In genomic region chr5:135584918-135585317, GRCh38 we compare ENCODE assay signal across 19 cellular contexts. TPM values are rescaled to one million over a fixed set of nuclear protein-coding genes. Genes with fewer than 3 reads are reported as not detected.
DNase-seq lines count a peak whose midpoint lies in the region; ATAC-seq and TF ChIP-seq lines count a peak whose summit lies in the region.
"Had no signal": no experiment of that assay in that cellular context is flagged by ENCODE, and none has a peak within 500 bp of the region (broad histone marks: within the 10 kb centered on the region; RNA-seq: fewer than 3 reads in every experiment).

No MANE protein-coding gene starts in this region.

- H3K4me1 Mint-ChIP-seq in stimulated activated effector memory CD8-positive, alpha-beta T cell treated with anti-CD3 and anti-CD28 coated beads, Interleukin-12 subunit alpha, Interleukin-12 subunit beta, amount 100 ng/mL, for 72 hours = no peaks in the 10 kb centered on the region
- H3K4me1 Mint-ChIP-seq: B cell had no signal

- no peak overlapping the region for H3K4me2 ChIP-seq in osteoblast (ENCODE audit: insufficient read depth, low read length)
- H3K4me2 ChIP-seq: A549; BLaER1 treated with 17β-estradiol and CSF1 and Interleukin-3, amounts not matched to agents 10 nM and 100 nM had no signal

- no peaks in the 10 kb centered on the region for H3K79me2 ChIP-seq in osteoblast (ENCODE audit: insufficient read depth, low read length)

- TF ChIP-seq CTCF in right atrium auricular region (IDR thresholded peaks at IDR 0.05) (no peak), osteoblast (IDR thresholded peaks at IDR 0.05; ENCODE audit: extremely low read depth, low read depth, low read length) (no peak)

- no peak overlapping the region for H3K4me3 Mint-ChIP-seq in stimulated activated effector memory CD8-positive, alpha-beta T cell treated with anti-CD3 and anti-CD28 coated beads, Interleukin-12 subunit alpha, Interleukin-12 subunit beta, amount 100 ng/mL, for 72 hours
- H3K4me3 Mint-ChIP-seq: B cell; CD4-positive, alpha-beta T cell; CD8-positive, alpha-beta T cell had no signal

- DNase-seq in cardiac septum (ENCODE audit: low spot score) (peak; percentile 46), right atrium auricular region (ENCODE audit: low spot score) (no peak), osteoblast (ENCODE audit: insufficient read length, low spot score, missing footprints) (peak; percentile 10), NCI-H345 (lab: John Stamatoyannopoulos, UW) (no peak)
- DNase-seq in stimulated activated effector memory CD8-positive, alpha-beta T cell treated with anti-CD3 and anti-CD28 coated beads, Interleukin-12 subunit alpha, Interleukin-12 subunit beta, amount 100 ng/mL, for 72 hours (ENCODE audit: low spot score in 2 of 2) = no peak
- DNase-seq: AML-193; Caco-2; Calu3; CD4-positive, alpha-beta T cell; CD8-positive, alpha-beta T cell; DMS79 treated with DMSO at 0.1 percent for 48 hours; GF-D8 had no signal

- no peaks in the 10 kb centered on the region for H4K20me1 ChIP-seq in osteoblast (ENCODE audit: insufficient read depth, low read length)
- H4K20me1 ChIP-seq: BLaER1 treated with 17β-estradiol and CSF1 and Interleukin-3, amounts not matched to agents 10 nM and 100 nM had no signal

- H3K36me3 Mint-ChIP-seq in stimulated activated effector memory CD8-positive, alpha-beta T cell treated with anti-CD3 and anti-CD28 coated beads, Interleukin-12 subunit alpha, Interleukin-12 subunit beta, amount 100 ng/mL, for 72 hours = no peaks in the 10 kb centered on the region
- H3K36me3 Mint-ChIP-seq: CD8-positive, alpha-beta T cell had no signal

- H3K9me3 Mint-ChIP-seq in stimulated activated effector memory CD8-positive, alpha-beta T cell treated with anti-CD3 and anti-CD28 coated beads, Interleukin-12 subunit alpha, Interleukin-12 subunit beta, amount 100 ng/mL, for 72 hours = no peaks in the 10 kb centered on the region
- H3K9me3 Mint-ChIP-seq: CD4-positive, alpha-beta T cell; CD8-positive, alpha-beta T cell had no signal

- no peak overlapping the region for H2AFZ ChIP-seq in osteoblast (ENCODE audit: low read length)

- H3K36me3 ChIP-seq in right atrium auricular region = no peaks in the 10 kb centered on the region
- no peaks in the 10 kb centered on the region for H3K36me3 ChIP-seq in osteoblast (ENCODE audit: insufficient read depth, low read length)
- H3K36me3 ChIP-seq: BLaER1 treated with 17β-estradiol and CSF1 and Interleukin-3, amounts not matched to agents 10 nM and 100 nM had no signal

- intact Hi-C loops in cardiac septum (cut with DNase I) = no loop called here

- H3K27me3 ChIP-seq in right atrium auricular region (no peaks in the 10 kb centered on the region), osteoblast (ENCODE audit: insufficient read depth, low read length) (peaks cover 22% of the 10 kb centered on the region)
- H3K27me3 ChIP-seq: BLaER1 treated with 17β-estradiol and CSF1 and Interleukin-3, amounts not matched to agents 10 nM and 100 nM had no signal

- H3K4me3 ChIP-seq in right atrium auricular region (no peak overlapping the region), osteoblast (ENCODE audit: insufficient read depth, low read length) (no peak overlapping the region)
- H3K4me3 ChIP-seq: A549; BLaER1 treated with 17β-estradiol and CSF1 and Interleukin-3, amounts not matched to agents 10 nM and 100 nM had no signal

- H3K27ac Mint-ChIP-seq in stimulated activated effector memory CD8-positive, alpha-beta T cell treated with anti-CD3 and anti-CD28 coated beads, Interleukin-12 subunit alpha, Interleukin-12 subunit beta, amount 100 ng/mL, for 72 hours = no peak overlapping the region
- H3K27ac Mint-ChIP-seq: B cell; CD4-positive, alpha-beta T cell; CD8-positive, alpha-beta T cell had no signal

- peak; percentile 12 for ATAC-seq in stimulated activated effector memory CD8-positive, alpha-beta T cell treated with anti-CD3 and anti-CD28 coated beads, Interleukin-12 subunit alpha, Interleukin-12 subunit beta, amount 100 ng/mL, for 72 hours
- no peak for ATAC-seq in GM19351 (IDR thresholded peaks at IDR 0.05; ENCODE audit: unreplicated experiment)
- ATAC-seq: A549; CD8-positive, alpha-beta T cell had no signal

- H3K4me1 ChIP-seq in right atrium auricular region = no peaks in the 10 kb centered on the region
- no peaks in the 10 kb centered on the region for H3K4me1 ChIP-seq in osteoblast (ENCODE audit: insufficient read depth, low read length)
- H3K4me1 ChIP-seq: A549, Caco-2 had no signal

- H3K9me3 ChIP-seq in right atrium auricular region (no peaks in the 10 kb centered on the region), osteoblast (ENCODE audit: low read depth, low read length) (no peaks in the 10 kb centered on the region)
- H3K9me3 ChIP-seq: A549 had no signal

- H3K27ac ChIP-seq in right atrium auricular region = no peak overlapping the region
- H3K27ac ChIP-seq in osteoblast (ENCODE audit: low read depth, low read length) = no peak overlapping the region
- H3K27ac ChIP-seq: 22Rv1; A549; BLaER1 treated with 17β-estradiol and CSF1 and Interleukin-3, amounts not matched to agents 10 nM and 100 nM; C4-2B had no signal

RNA-seq across cellular contexts. Expression of gene CXCL14, which starts 6.1 kb away (rescaled TPM):
- total RNA-seq in cardiac septum = 1.2 TPM
- 1 to 10 TPM in 1 of 2 donors, under 1 TPM in 1; 0.33 to 3.1 TPM for total RNA-seq in right atrium auricular region
- total RNA-seq in osteoblast = not detected in 2 replicates
- total RNA-seq: A172; B cell; Caco-2; Calu3; CD4-positive, alpha-beta T cell; CD8-positive, alpha-beta T cell had no signal

RNA-seq across cellular contexts. Expression of gene NEUROG1, which starts 49.2 kb away (rescaled TPM):
- total RNA-seq in cardiac septum = not detected
- not detected for total RNA-seq in right atrium auricular region
- not detected in 2 replicates for total RNA-seq in osteoblast
- total RNA-seq: A172; B cell; Caco-2; Calu3; CD4-positive, alpha-beta T cell; CD8-positive, alpha-beta T cell had no signal

Comparison
In these comparisons a context has a peak if more than half of its experiments do, and no peak if none do; other contexts are left out.
1. DNase-seq: peak in cardiac septum (single experiment) and osteoblast (single experiment); none in right atrium auricular region (single experiment), stimulated activated effector memory CD8-positive, alpha-beta T cell treated with anti-CD3 and anti-CD28 coated beads, Interleukin-12 subunit alpha, Interleukin-12 subunit beta, amount 100 ng/mL, for 72 hours (0 of 2) and NCI-H345 (single experiment).